ENCODE assay signal across 8 cellular contexts in genomic region chr3:48240711-48241491, GRCh38. TPM values are rescaled to one million over a fixed set of nuclear protein-coding genes. Genes with fewer than 3 reads are reported as not detected.
A peak's percentile ranks its signal among the peaks of the same experiment; 100 is the strongest.
DNase-seq lines count a peak whose midpoint lies in the region; ATAC-seq lines count a peak whose summit lies in the region.

TSS of gene ZNF589 (plus strand) at chr3:48241104. CDS start at chr3:48241172, 68 bp downstream.

- H3K9ac ChIP-seq in endocrine pancreas (ENCODE audit: control insufficient read depth, insufficient read depth, low read length): peak within 1 kb of the TSS; percentile 8

- WGBS in mesodermal cell (ENCODE audit: insufficient coverage in 2 of 2), 2 experiments: 0 to 2% methylated on average over 44 to 45 of the region's 57 CpGs

- H3K4me1 ChIP-seq in endocrine pancreas (ENCODE audit: control insufficient read depth, insufficient read depth, low read length) (no peaks in the 10 kb centered on the region), mesodermal cell (ENCODE audit: control insufficient read depth, insufficient read depth, low read length, poor library complexity, severe bottlenecking) (peaks cover 4% of the 10 kb centered on the region)

- no peaks in the 10 kb centered on the region for H3K36me3 ChIP-seq in endocrine pancreas (ENCODE audit: control insufficient read depth, insufficient read depth, low read length)
- H3K36me3 ChIP-seq in mesodermal cell (ENCODE audit: control insufficient read depth, insufficient read depth, low read length): peaks cover 3% of the 10 kb centered on the region

- H3K27ac ChIP-seq in mesodermal cell (ENCODE audit: low read depth, low read length, severe bottlenecking): peak within 1 kb of the TSS; percentile 77

- H3K9me3 ChIP-seq in endocrine pancreas (ENCODE audit: control insufficient read depth, low read length): no peaks in the 10 kb centered on the region
- no peaks in the 10 kb centered on the region for H3K9me3 ChIP-seq in mesodermal cell (ENCODE audit: control insufficient read depth, low read length)

- H3K4me3 ChIP-seq in endocrine pancreas (ENCODE audit: control insufficient read depth, insufficient read depth, low read length) (no peak within 1 kb of the TSS), mesodermal cell (ENCODE audit: extremely low read depth, insufficient read depth, low read length, poor library complexity, severe bottlenecking) (peak within 1 kb of the TSS; percentile 80)

- peak; percentile 90 for DNase-seq in COLO829 (ENCODE audit: low spot score)
- DNase-seq in HS-5 (ENCODE audit: low read depth): peak; percentile 53
- DNase-seq in NOMO-1 (lab: John Stamatoyannopoulos, UW; ENCODE audit: unreplicated experiment in 2 of 2): peak; percentile 94 to 95
- peak; percentile 77 to 90 for DNase-seq in activated CD8-positive, alpha-beta memory T cell treated with anti-CD3 and anti-CD28 coated beads for 4 hours (ENCODE audit: low read depth in 2 of 2)
- DNase-seq in stimulated activated CD8-positive, alpha-beta memory T cell treated with anti-CD3 and anti-CD28 coated beads, Interleukin-15, amount 100 ng/mL, for 48 hours (ENCODE audit: low read depth in 2 of 2): peak; percentile 92 to 96

- no peaks in the 10 kb centered on the region for H3K27me3 ChIP-seq in endocrine pancreas (ENCODE audit: control insufficient read depth, insufficient read depth, low read length)

- peak; percentile 84 for ATAC-seq in GM19468 (IDR thresholded peaks at IDR 0.05; ENCODE audit: extremely low read depth, unreplicated experiment)

RNA-seq across cellular contexts. Expression of gene ZNF589, which starts in this region (rescaled TPM):
- polyA plus RNA-seq in mesodermal cell (2013, experiment 1 of 2): 10.7 TPM
- polyA plus RNA-seq in mesodermal cell (2013, experiment 2 of 2): 12.0 TPM
